8 cellular contexts compared by ENCODE assay signal in genomic region chr2:232697059-232697806, GRCh38. TPM values are rescaled to one million over a fixed set of nuclear protein-coding genes. Genes with fewer than 3 reads are reported as not detected.
DNase-seq lines count a peak whose midpoint lies in the region; ATAC-seq and TF ChIP-seq lines count a peak whose summit lies in the region.

Gene GIGYF2, plus strand, starts transcription at chr2:232697331. Its CDS starts 37,867 bp downstream, at chr2:232735198.

- WGBS in smooth muscle cell (ENCODE audit: low lambda C conversion rate), result under 1% methylated on average over 45 of the region's 71 CpGs

- H3K4me2 ChIP-seq in smooth muscle cell, result peak within 1 kb of the TSS; percentile 93

- peak within 1 kb of the TSS; percentile 87 for H2AFZ ChIP-seq in smooth muscle cell (ENCODE audit: low read depth)

- H3K9me3 ChIP-seq in smooth muscle cell (replicated peaks; ENCODE audit: low read depth), result no peaks in the 10 kb centered on the region

- POLR2A ChIA-PET in activated B cell treated with CpG ODN at 0.5 μM for 24 hours (lab: Charles Lee), result interaction anchor here (0.6 to 1.2 kb wide), 3 partner anchors 363 to 1985 kb away, joined by 3 to 6 read pairs (median 4); partner anchors contain the start of genes CAB39 and INPP5D

- ATAC-seq in GM19025 (IDR thresholded peaks at IDR 0.05; ENCODE audit: low read depth, unreplicated experiment) (peak; percentile 75), HG03280 (IDR thresholded peaks at IDR 0.05; ENCODE audit: unreplicated experiment) (peak; percentile 79), activated B cell treated with CpG ODN at 0.5 μM for 24 hours (ENCODE audit: low read depth) (peak; percentile 86)

- H3K4me1 ChIP-seq in smooth muscle cell (ENCODE audit: low read depth), result peaks cover 25% of the 10 kb centered on the region

- DNase-seq in AG09309 (ENCODE audit: low read depth) (peak; percentile 73), NCI-H345 treated with DMSO at 0.1 percent for 48 hours (lab: John Stamatoyannopoulos, UW; ENCODE audit: unreplicated experiment) (peak; percentile 83), activated B cell treated with CpG ODN at 0.5 μM for 24 hours (peak; percentile 89), cardiac fibroblast (ENCODE audit: low read depth in 2 of 2) (peak; percentile 96 to 97), iPS-NIHi7 (ENCODE audit: extremely low spot score) (peak; percentile 100), smooth muscle cell (lab: John Stamatoyannopoulos, UW; ENCODE audit: unreplicated experiment) (peak; percentile 93)

- H4K20me1 ChIP-seq in smooth muscle cell (ENCODE audit: low read depth), result peaks cover 40% of the 10 kb centered on the region

- H3K27me3 ChIP-seq in smooth muscle cell (ENCODE audit: low read depth), result no peaks in the 10 kb centered on the region

- H3K27me3 Mint-ChIP-seq in activated B cell treated with CpG ODN at 0.5 μM for 24 hours, result no peaks in the 10 kb centered on the region

- intact Hi-C loops in activated B cell treated with CpG ODN at 0.5 μM for 24 hours (cut with micrococcal nuclease), result loop anchor here (1.0 to 5.0 kb wide), 4 partner anchors 91 to 1170 kb away; partner anchors contain the start of genes ATG16L1, EIF4E2, MSL3B and TIGD1

- peaks cover 33% of the 10 kb centered on the region for H3K4me1 Mint-ChIP-seq in activated B cell treated with CpG ODN at 0.5 μM for 24 hours

- H3K9me3 Mint-ChIP-seq in activated B cell treated with CpG ODN at 0.5 μM for 24 hours, result no peaks in the 10 kb centered on the region

- H3K36me3 ChIP-seq in smooth muscle cell (ENCODE audit: low read depth), result no peaks in the 10 kb centered on the region

- peak within 1 kb of the TSS; percentile 89 for H3K4me3 Mint-ChIP-seq in activated B cell treated with CpG ODN at 0.5 μM for 24 hours

- peaks cover 48% of the 10 kb centered on the region for H3K79me2 ChIP-seq in smooth muscle cell (ENCODE audit: low read depth)

- H3F3A ChIP-seq in smooth muscle cell (ENCODE audit: low read depth), result no peaks in the 10 kb centered on the region

- CTCF ChIA-PET in activated B cell treated with CpG ODN at 0.5 μM for 24 hours (lab: Charles Lee), result no interaction called here

- peak within 1 kb of the TSS; percentile 94 for H3K27ac ChIP-seq in smooth muscle cell (ENCODE audit: low read depth)

- H3K36me3 Mint-ChIP-seq in activated B cell treated with CpG ODN at 0.5 μM for 24 hours (ENCODE audit: low read depth), result peaks cover 24% of the 10 kb centered on the region

- peak within 1 kb of the TSS; percentile 98 for H3K9ac ChIP-seq in smooth muscle cell (ENCODE audit: low read depth)

- H3K4me3 ChIP-seq in AG09309 (ENCODE audit: control insufficient read depth, low read depth, low read length), result peak within 1 kb of the TSS; percentile 73
- peak within 1 kb of the TSS; percentile 80 to 91 for H3K4me3 ChIP-seq in cardiac fibroblast (replicated peaks in 1 of 2; ENCODE audit: low read depth in 2 of 2, low read length in 2 of 2)
- H3K4me3 ChIP-seq in smooth muscle cell, result peak within 1 kb of the TSS; percentile 97

- peak within 1 kb of the TSS; percentile 79 for H3K27ac Mint-ChIP-seq in activated B cell treated with CpG ODN at 0.5 μM for 24 hours

- no peak for TF ChIP-seq CTCF in AG09309 (IDR thresholded peaks at IDR 0.05; ENCODE audit: control insufficient read depth, insufficient read depth, low read depth, low read length, missing control alignments)
- TF ChIP-seq CTCF in activated B cell treated with CpG ODN at 0.5 μM for 24 hours (IDR thresholded peaks at IDR 0.05), result no peak
- TF ChIP-seq CTCF in cardiac fibroblast (IDR thresholded peaks at IDR 0.05; ENCODE audit: low read depth, low read length), result no peak
- TF ChIP-seq CTCF in smooth muscle cell (IDR thresholded peaks at IDR 0.05; ENCODE audit: borderline replicate concordance, insufficient read depth, poor library complexity, severe bottlenecking), result no peak

RNA-seq across cellular contexts. Expression of gene GIGYF2, which starts in this region (rescaled TPM):
- total RNA-seq in activated B cell treated with CpG ODN at 0.5 μM for 24 hours (68.9 and 77.9 TPM in 2 replicates), smooth muscle cell (57.6 and 62.2 TPM in 2 replicates)
- 16.2 and 25.6 TPM in 2 replicates for polyA plus RNA-seq in smooth muscle cell

Comparison
In these comparisons a context has a peak if more than half of its experiments do, and no peak if none do; other contexts are left out.
1. Peak in every context shown above with its lines: DNase-seq, ATAC-seq, H3K4me3 ChIP-seq and H3K27ac ChIP-seq.